In the genomic region with DNA sequence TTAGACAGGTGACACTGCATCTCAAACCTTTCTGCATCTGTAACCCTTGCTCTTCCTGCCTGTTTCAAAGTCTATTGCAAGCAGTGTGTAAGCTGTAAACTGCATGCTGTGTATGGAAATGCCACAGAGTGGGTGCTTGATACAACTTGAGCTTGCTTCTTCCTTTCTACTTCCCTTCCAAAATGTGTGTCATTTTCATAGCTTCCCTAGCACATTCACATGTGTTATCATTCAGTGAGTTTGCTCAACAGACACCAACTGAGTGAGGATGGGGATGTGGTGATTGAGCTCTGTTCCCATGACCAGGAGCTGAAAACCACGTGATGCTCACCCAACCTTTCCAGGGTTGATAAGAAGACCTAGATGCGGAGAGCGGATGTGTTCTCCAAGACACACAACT, we compare ENCODE assay signal across 11 cellular contexts.
A peak's percentile ranks its signal among the peaks of the same experiment; 100 is the strongest.
DNase-seq lines count a peak whose midpoint lies in the region; FAIRE-seq and TF ChIP-seq lines count a peak whose summit lies in the region.
"Had no signal": no experiment of that assay in that cellular context is flagged by ENCODE, and none has a peak within 500 bp of the region (broad histone marks: within the 10 kb centered on the region; RNA-seq: fewer than 3 reads in every experiment).

No MANE protein-coding gene starts in this region.

- WGBS in GM23248 (ENCODE audit: low coverage in 1 of 2, low lambda C conversion rate in 2 of 2, missing lambda C conversion rate in 2 of 2), 2 experiments = 48 to 61% methylated on average over 3 of the region's 3 CpGs
- 89% methylated on average over 3 of the region's 3 CpGs; no CpG with 5 or more reads in 1 of the 2 experiments for WGBS in H1 (ENCODE audit: extremely low coverage in 1 of 2, insufficient coverage in 1 of 2, insufficient read length in 1 of 2, insufficient replicate concordance in 2 of 2, low coverage in 1 of 2, low lambda C conversion rate in 2 of 2, missing lambda C conversion rate in 1 of 2), 2 experiments
- 94% methylated on average over 3 of the region's 3 CpGs for WGBS in mesenchymal stem cell
- 94% methylated on average over 3 of the region's 3 CpGs for WGBS in esophagus muscularis mucosa

- H3K56ac ChIP-seq in H1 (replicated peaks; ENCODE audit: insufficient read length, low read depth, low read length) = no peak overlapping the region

- no peak overlapping the region for H2AK5ac ChIP-seq in H1 (ENCODE audit: low read depth, low read length)
- no peak overlapping the region for H2AK5ac ChIP-seq in mesenchymal stem cell (ENCODE audit: low read length, severe bottlenecking)

- H3K4me3 ChIP-seq in GM23248 = no peak overlapping the region
- H3K4me3 ChIP-seq in H1 (ENCODE audit: extremely low read depth in 1 of 4, insufficient read depth in 2 of 4, low read depth in 3 of 4, low read length in 4 of 4) = no peak overlapping the region
- no peak overlapping the region for H3K4me3 ChIP-seq in mesenchymal stem cell (ENCODE audit: insufficient read depth in 1 of 2, low read depth in 1 of 2, low read length in 2 of 2)
- no peak overlapping the region for H3K4me3 ChIP-seq in esophagus muscularis mucosa
- H3K4me3 ChIP-seq: HAP-1 had no signal

- intact Hi-C loops in esophagus muscularis mucosa (cut with DNase I) = no loop called here

- H4K8ac ChIP-seq in H1 (ENCODE audit: extremely low read depth, insufficient read depth, low read length) = no peak overlapping the region
- peak overlapping the region; percentile 59 for H4K8ac ChIP-seq in mesenchymal stem cell (ENCODE audit: low read length)

- no peaks in the 10 kb centered on the region for H4K20me1 ChIP-seq in GM23248 (ENCODE audit: insufficient read depth)
- H4K20me1 ChIP-seq in H1 (replicated peaks in 1 of 2; ENCODE audit: control insufficient read depth in 1 of 2, insufficient read depth in 2 of 2, low read length in 2 of 2) = peaks cover 0 to 1% of the 10 kb centered on the region in 2 experiments

- H2BK20ac ChIP-seq in H1 (ENCODE audit: low read length) = no peak overlapping the region

- H3K23ac ChIP-seq in H1 (ENCODE audit: insufficient read length) (no peak overlapping the region), mesenchymal stem cell (ENCODE audit: low read length in 2 of 2) (peak overlapping the region in 1 of 2 experiments; percentile 56)

- H4K5ac ChIP-seq in H1 (ENCODE audit: insufficient read length, low read depth, low read length) = peak overlapping the region; percentile 5

- H3K79me2 ChIP-seq in GM23248 (ENCODE audit: insufficient read depth) (no peaks in the 10 kb centered on the region), H1 (ENCODE audit: control insufficient read depth in 1 of 2, insufficient read depth in 2 of 2, low read length in 2 of 2) (no peaks in the 10 kb centered on the region)

- in situ Hi-C loops in GM23248 (cut with MboI) = no loop called here

- no peak for TF ChIP-seq RAD21 in H1 (IDR thresholded peaks at IDR 0.05 in 1 of 2, conservative IDR thresholded peaks at IDR 0.05 in 1 of 2; ENCODE audit: low read depth in 2 of 2, low read length in 2 of 2)

- no peak overlapping the region for H3K4me2 ChIP-seq in GM23248 (ENCODE audit: unreplicated experiment)
- no peak overlapping the region for H3K4me2 ChIP-seq in H1 (ENCODE audit: insufficient read depth in 1 of 2, low read depth in 2 of 2, low read length in 2 of 2)
- no peak overlapping the region for H3K4me2 ChIP-seq in mesenchymal stem cell (ENCODE audit: low read length, poor library complexity, severe bottlenecking)

- TF ChIP-seq EP300 in H1 (IDR thresholded peaks at IDR 0.05; ENCODE audit: borderline replicate concordance in 1 of 2, low read depth in 2 of 2, low read length in 2 of 2) (no peak), esophagus muscularis mucosa (IDR thresholded peaks at IDR 0.05) (no peak)

- no peak overlapping the region for H2BK5ac ChIP-seq in H1 (ENCODE audit: low read depth, low read length)
- H2BK5ac ChIP-seq in mesenchymal stem cell (ENCODE audit: low read depth, low read length, poor library complexity, severe bottlenecking) = no peak overlapping the region

- H2BK12ac ChIP-seq in H1 (ENCODE audit: low read depth, low read length) (no peak overlapping the region), mesenchymal stem cell (ENCODE audit: low read length in 2 of 2) (peak overlapping the region; percentile 53 to 73)

- no peak for TF ChIP-seq POLR2A in H1 (IDR thresholded peaks at IDR 0.05; ENCODE audit: control extremely low read depth in 1 of 2, low read depth in 2 of 2, low read length in 2 of 2)
- no peak for TF ChIP-seq POLR2A in esophagus muscularis mucosa (IDR thresholded peaks at IDR 0.05; ENCODE audit: low read depth)

- no peak overlapping the region for H3K18ac ChIP-seq in H1 (ENCODE audit: extremely low read depth, low read length)
- peak overlapping the region; percentile 72 to 84 for H3K18ac ChIP-seq in mesenchymal stem cell (ENCODE audit: low read depth in 1 of 2, low read length in 2 of 2)

- no peak overlapping the region for H2BK15ac ChIP-seq in H1 (ENCODE audit: low read length)
- no peak overlapping the region for H2BK15ac ChIP-seq in mesenchymal stem cell (ENCODE audit: low read depth, poor library complexity, severe bottlenecking)

- H3K4ac ChIP-seq in H1 (replicated peaks; ENCODE audit: insufficient read length, low read depth, low read length) (no peak overlapping the region), mesenchymal stem cell (ENCODE audit: low read depth in 1 of 2, low read length in 2 of 2) (peak overlapping the region in 1 of 2 experiments; percentile 73)

- H3K14ac ChIP-seq in H1 (ENCODE audit: insufficient read length) (no peak overlapping the region), mesenchymal stem cell (ENCODE audit: low read length in 2 of 2) (peak overlapping the region in 1 of 2 experiments; percentile 83)

- CTCF ChIA-PET in H1 (lab: Charles Lee; ENCODE audit: partially characterized antibody) = interaction anchor here (1.0 to 2.6 kb wide), 6 partner anchors 10 to 122 kb away, joined by 3 to 8 read pairs (median 3); a partner anchor contains a TSS

- no peaks in the 10 kb centered on the region for H3K23me2 ChIP-seq in H1 (ENCODE audit: low read depth, low read length)

- H3K9ac ChIP-seq in GM23248 (no peak overlapping the region), H1 (replicated peaks in 1 of 4; ENCODE audit: extremely low read depth in 1 of 4, low read depth in 3 of 4, low read length in 3 of 4) (no peak overlapping the region), mesenchymal stem cell (ENCODE audit: low read length) (no peak overlapping the region)

- no peaks in the 10 kb centered on the region for H3K9me3 ChIP-seq in GM23248 (ENCODE audit: low read depth)
- H3K9me3 ChIP-seq in H1 (ENCODE audit: insufficient read depth in 2 of 2, low read depth in 1 of 2, low read length in 1 of 2) = no peaks in the 10 kb centered on the region
- no peaks in the 10 kb centered on the region for H3K9me3 ChIP-seq in mesenchymal stem cell (ENCODE audit: control insufficient read depth, low read length)
- no peaks in the 10 kb centered on the region for H3K9me3 ChIP-seq in esophagus muscularis mucosa
- H3K9me3 ChIP-seq: HAP-1 had no signal

- TF ChIP-seq CTCF in H1 (IDR thresholded peaks at IDR 0.05; ENCODE audit: control extremely low read depth in 1 of 3, insufficient read depth in 1 of 3, low read depth in 1 of 3, low read length in 3 of 3) = no peak
- TF ChIP-seq CTCF in esophagus muscularis mucosa (IDR thresholded peaks at IDR 0.05) = no peak

- no peak for FAIRE-seq in H1 (lab: Jason Lieb, UNC)
- FAIRE-seq in GM19239 (lab: Jason Lieb, UNC) = no peak

- H3K4me1 ChIP-seq in GM23248 (ENCODE audit: insufficient read depth) (peaks cover 11% of the 10 kb centered on the region; the same call in 1 of the 2 replicates), H1 (replicated peaks in 1 of 4; ENCODE audit: control insufficient read depth in 3 of 4, insufficient read depth in 4 of 4, low read length in 3 of 4) (0 out of 7 replicates have a peak, but pooled peaks cover 0 to 6% (median 0%) of the 10 kb centered on the region in 4 experiments), mesenchymal stem cell (ENCODE audit: control insufficient read depth, insufficient read depth, low read depth, low read length) (no peaks in the 10 kb centered on the region), esophagus muscularis mucosa (peaks cover 0 to 15% (median 4%) of the 10 kb centered on the region in 4 donors)
- H3K4me1 ChIP-seq: HAP-1 had no signal

- H3K27me3 ChIP-seq in GM23248 (replicated peaks; ENCODE audit: insufficient read depth) (no peaks in the 10 kb centered on the region), H1 (replicated peaks in 1 of 4; ENCODE audit: control insufficient read depth in 3 of 4, extremely low read depth in 1 of 4, insufficient read depth in 3 of 4, low read length in 3 of 4) (no peaks in the 10 kb centered on the region), mesenchymal stem cell (ENCODE audit: control insufficient read depth in 1 of 2, insufficient read depth in 1 of 2, low read length in 2 of 2) (no peaks in the 10 kb centered on the region), esophagus muscularis mucosa (no peaks in the 10 kb centered on the region)

- H3F3A ChIP-seq in GM23248 (ENCODE audit: insufficient read depth) = peaks cover 13% of the 10 kb centered on the region; the same call in 1 of the 2 replicates

- H3K36me3 ChIP-seq in GM23248 (ENCODE audit: low read depth) (no peaks in the 10 kb centered on the region), H1 (ENCODE audit: control insufficient read depth in 2 of 4, insufficient read depth in 4 of 4, low read length in 3 of 4) (no peaks in the 10 kb centered on the region), mesenchymal stem cell (ENCODE audit: control insufficient read depth in 1 of 2, insufficient read depth in 2 of 2, low read depth in 1 of 2, low read length in 2 of 2) (no peaks in the 10 kb centered on the region), esophagus muscularis mucosa (no peaks in the 10 kb centered on the region)
- H3K36me3 ChIP-seq: HAP-1 had no signal

- DNase-seq in GM23248 (peak; percentile 25), NCI-H146 treated with DMSO at 0.1 percent for 48 hours (lab: John Stamatoyannopoulos, UW; ENCODE audit: unreplicated experiment) (peak; percentile 15), H1 (ENCODE audit: low read depth in 1 of 2, low spot score in 2 of 2) (no peak), mesenchymal stem cell (no peak), esophagus muscularis mucosa (ENCODE audit: extremely low spot score) (no peak), GM19239 (ENCODE audit: insufficient read length, low spot score) (no peak)
- no peak for DNase-seq in activated CD8-positive, alpha-beta memory T cell treated with anti-CD3 and anti-CD28 coated beads for 24 hours
- DNase-seq: DND-41, Karpas-422, SW 1271 had no signal

- POLR2A ChIA-PET in H1 (lab: Charles Lee; ENCODE audit: partially characterized antibody) = interaction anchor here (0.7 kb wide), 1 partner anchor 34 kb away, joined by 3 read pairs; no protein-coding TSS in a partner anchor

- H3K79me1 ChIP-seq in H1 (ENCODE audit: low read depth, low read length) (no peaks in the 10 kb centered on the region), mesenchymal stem cell (replicated peaks; ENCODE audit: low read length, poor library complexity, severe bottlenecking) (no peaks in the 10 kb centered on the region)

- H2BK120ac ChIP-seq in H1 (replicated peaks; ENCODE audit: low read depth, low read length) (no peak overlapping the region), mesenchymal stem cell (ENCODE audit: low read depth, low read length) (peak overlapping the region; percentile 36)

- H4K91ac ChIP-seq in H1 (replicated peaks; ENCODE audit: insufficient read length, low read length) = no peak overlapping the region
- H4K91ac ChIP-seq in mesenchymal stem cell (ENCODE audit: low read length) = peak overlapping the region; percentile 55

- H2AFZ ChIP-seq in GM23248 (no peak overlapping the region), H1 (ENCODE audit: low read length) (no peak overlapping the region), mesenchymal stem cell (ENCODE audit: low read depth, low read length) (no peak overlapping the region)

- no peaks in the 10 kb centered on the region for H3K9me2 ChIP-seq in GM23248 (ENCODE audit: insufficient read depth)

- H3K27ac ChIP-seq in GM23248 (no peak overlapping the region), H1 (ENCODE audit: low read depth, low read length) (no peak overlapping the region), mesenchymal stem cell (ENCODE audit: low read length, poor library complexity, severe bottlenecking) (no peak overlapping the region), esophagus muscularis mucosa (replicated peaks in 1 of 4) (no peak overlapping the region)

Comparison
In these comparisons a context has a peak if more than half of its experiments do, and no peak if none do; other contexts are left out.
1. DNase-seq: peak in GM23248 (single experiment) and NCI-H146 treated with DMSO at 0.1 percent for 48 hours (single experiment); none in H1 (0 of 2), mesenchymal stem cell (single experiment), activated CD8-positive, alpha-beta memory T cell treated with anti-CD3 and anti-CD28 coated beads for 24 hours (single experiment), esophagus muscularis mucosa (single experiment) and GM19239 (single experiment).